23 cellular contexts compared by ENCODE assay signal in the genomic region with DNA sequence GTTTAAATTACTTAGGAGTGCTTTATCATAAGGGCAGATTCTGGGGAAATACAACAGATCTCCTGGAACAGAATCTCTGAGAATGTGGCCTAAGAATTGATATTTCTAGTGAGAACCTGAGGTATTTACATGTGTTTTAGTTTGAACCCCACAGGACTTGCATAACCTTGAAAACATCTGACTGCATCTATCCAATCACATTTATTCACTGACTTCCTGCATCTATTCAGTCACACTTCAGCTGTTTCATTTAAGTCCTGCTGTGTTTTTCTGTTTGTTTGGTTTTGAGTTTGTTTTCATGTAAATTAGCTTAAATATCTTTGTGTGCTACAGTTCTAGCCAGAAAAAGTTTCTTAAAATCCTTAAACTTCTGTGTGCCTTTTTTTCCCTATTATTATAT.
A peak's percentile ranks its signal among the peaks of the same experiment; 100 is the strongest.
DNase-seq lines count a peak whose midpoint lies in the region; ATAC-seq and TF ChIP-seq lines count a peak whose summit lies in the region.
"Had no signal": no experiment of that assay in that cellular context is flagged by ENCODE, and none has a peak within 500 bp of the region (broad histone marks: within the 10 kb centered on the region; RNA-seq: fewer than 3 reads in every experiment).

No MANE protein-coding gene starts in this region.

- peak overlapping the region; percentile 31 for H2AFZ ChIP-seq in hepatocyte

- H4K20me1 ChIP-seq in hepatocyte (ENCODE audit: insufficient read depth, poor library complexity, severe bottlenecking) = no peaks in the 10 kb centered on the region
- H4K20me1 ChIP-seq: BLaER1 treated with 17β-estradiol and CSF1 and Interleukin-3, amounts not matched to agents 10 nM and 100 nM had no signal

- H3K27ac ChIP-seq in RWPE2 (ENCODE audit: poor library complexity, severe bottlenecking) (peak overlapping the region; percentile 57), hepatocyte (no peak overlapping the region)
- H3K27ac ChIP-seq: 22Rv1; BLaER1 treated with 17β-estradiol and CSF1 and Interleukin-3, amounts not matched to agents 10 nM and 100 nM; gastroesophageal sphincter; PC-9; SK-N-MC; tibial artery had no signal

- H3K9me2 ChIP-seq in hepatocyte (replicated peaks; ENCODE audit: insufficient read depth) = no peaks in the 10 kb centered on the region

- H3K27me3 ChIP-seq in RWPE2 (ENCODE audit: insufficient read depth, poor library complexity, severe bottlenecking) = no peaks in the 10 kb centered on the region
- no peaks in the 10 kb centered on the region for H3K27me3 ChIP-seq in hepatocyte
- H3K27me3 ChIP-seq: BLaER1 treated with 17β-estradiol and CSF1 and Interleukin-3, amounts not matched to agents 10 nM and 100 nM; gastroesophageal sphincter; tibial artery had no signal

- peaks cover 11% of the 10 kb centered on the region for H3K4me1 ChIP-seq in RWPE2 (ENCODE audit: insufficient read depth, poor library complexity, severe bottlenecking)
- H3K4me1 ChIP-seq in hepatocyte (ENCODE audit: insufficient read depth) = no peaks in the 10 kb centered on the region
- H3K4me1 ChIP-seq: gastroesophageal sphincter, tibial artery had no signal

- no peaks in the 10 kb centered on the region for H3K79me2 ChIP-seq in hepatocyte

- DNase-seq in DMS53 (lab: John Stamatoyannopoulos, UW) (peak; percentile 40), DMS53 treated with DMSO at 0.1 percent for 48 hours (lab: John Stamatoyannopoulos, UW; ENCODE audit: unreplicated experiment) (no peak), RWPE2 (ENCODE audit: low spot score) (no peak), hepatocyte (ENCODE audit: low spot score) (no peak), renal cortical epithelial cell (ENCODE audit: low read depth) (peak; percentile 48), KG1 (lab: John Stamatoyannopoulos, UW) (no peak)
- DNase-seq: activated CD4-positive, alpha-beta T cell treated with anti-CD3 and anti-CD28 coated beads for 48 hours; activated CD8-positive, alpha-beta memory T cell treated with anti-CD3 and anti-CD28 coated beads, Interleukin-2, amount 50 U/mL, for 4 hours; activated naive CD4-positive, alpha-beta T cell; anterior cingulate cortex; cerebellar nuclear complex; DMS 273 treated with DMSO at 0.1 percent for 48 hours; naive thymus-derived CD4-positive, alpha-beta T cell; NCI-H524 treated with DMSO at 0.1 percent for 48 hours; PC-9; tibial artery had no signal

- peaks cover 5% of the 10 kb centered on the region for H3K9me3 ChIP-seq in RWPE2 (ENCODE audit: severe bottlenecking)
- no peaks in the 10 kb centered on the region for H3K9me3 ChIP-seq in hepatocyte (ENCODE audit: low read depth)
- H3K9me3 ChIP-seq: gastroesophageal sphincter, tibial artery had no signal

- H3K4me3 ChIP-seq in RWPE2 (ENCODE audit: severe bottlenecking) (no peak overlapping the region), hepatocyte (no peak overlapping the region)
- H3K4me3 ChIP-seq: BLaER1 treated with 17β-estradiol and CSF1 and Interleukin-3, amounts not matched to agents 10 nM and 100 nM; gastroesophageal sphincter; PC-9; SK-N-MC; tibial artery had no signal

- H3K4me2 ChIP-seq in hepatocyte = no peak overlapping the region
- H3K4me2 ChIP-seq: PC-9 had no signal

- ATAC-seq in RWPE2 (ENCODE audit: low read depth) (no peak), HG03354 (IDR thresholded peaks at IDR 0.05; ENCODE audit: poor library complexity, severe bottlenecking, unreplicated experiment) (no peak), GM21528 (IDR thresholded peaks at IDR 0.05; ENCODE audit: low FRiP score, unreplicated experiment) (no peak)
- ATAC-seq: gastroesophageal sphincter; naive thymus-derived CD4-positive, alpha-beta T cell; stimulated activated memory B cell treated with anti-CD40 and anti-IgM and Interleukin-4, amounts not matched to agents 10 μg/mL and 1 μg/mL and 100 μg/mL, for 72 hours had no signal

- TF ChIP-seq CTCF in RWPE2 (IDR thresholded peaks at IDR 0.05; ENCODE audit: poor library complexity, severe bottlenecking) = no peak
- no peak for TF ChIP-seq CTCF in hepatocyte (IDR thresholded peaks at IDR 0.05; ENCODE audit: poor library complexity)

- H3K36me3 ChIP-seq in RWPE2 (ENCODE audit: low read depth) = no peaks in the 10 kb centered on the region
- H3K36me3 ChIP-seq in hepatocyte (replicated peaks; ENCODE audit: insufficient read depth, low read depth) = no peaks in the 10 kb centered on the region
- H3K36me3 ChIP-seq: gastroesophageal sphincter, tibial artery had no signal

Comparison
In these comparisons a context has a peak if more than half of its experiments do, and no peak if none do; other contexts are left out.
1. DNase-seq: peak in DMS53 (single experiment) and renal cortical epithelial cell (single experiment); none in DMS53 treated with DMSO at 0.1 percent for 48 hours (single experiment), RWPE2 (single experiment), hepatocyte (single experiment) and KG1 (single experiment).